Comparison of ENCODE assay signal across 8 cellular contexts in the genomic region with DNA sequence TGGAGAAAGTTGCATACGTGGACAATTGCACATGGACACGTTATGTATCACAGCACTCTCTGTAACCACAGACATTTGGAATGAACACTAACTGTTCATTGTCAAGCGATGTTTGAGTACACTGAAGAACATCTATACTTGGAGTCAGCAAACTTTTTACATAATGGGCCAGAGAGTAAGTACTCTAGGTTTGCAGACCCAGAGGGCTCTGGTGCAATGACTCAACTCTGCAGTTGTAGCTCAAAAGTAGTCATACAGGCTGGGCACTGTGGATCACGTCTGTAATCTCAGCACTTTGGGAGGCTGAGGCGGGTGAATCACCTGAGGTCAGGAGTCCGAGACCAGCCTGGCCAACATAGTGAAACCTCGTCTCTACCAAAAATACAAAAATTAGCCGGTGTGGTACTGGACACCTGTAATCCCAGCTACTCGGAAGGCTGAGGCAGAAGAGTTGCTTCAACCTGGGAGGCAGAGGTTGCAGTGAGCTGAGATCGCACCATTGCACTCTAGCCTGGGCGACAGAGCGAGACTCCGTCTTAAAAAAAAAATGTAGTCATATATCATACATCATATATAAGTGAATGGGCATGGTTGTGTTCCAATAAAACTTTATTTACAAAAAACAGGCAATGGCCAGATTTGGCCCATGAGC.
A peak's percentile ranks its signal among the peaks of the same experiment; 100 is the strongest.
DNase-seq lines count a peak whose midpoint lies in the region; ATAC-seq, FAIRE-seq and TF ChIP-seq lines count a peak whose summit lies in the region.
"Not testable (repeated sequence)": the region's sequence is repeated elsewhere in the genome, so short reads cannot be mapped to it uniquely, and the experiment has no call there.

No MANE protein-coding gene starts in this region.

- in situ Hi-C loops in brain microvascular endothelial cell (cut with HindIII; ENCODE audit: low pct_ligation_motif_present, low sequenced_read_pairs): not testable (repeated sequence)

- H3K9me3 ChIP-seq in MG63: not testable (repeated sequence)

- DNase-seq in AG09309 (ENCODE audit: low read depth) (peak; percentile 54), MG63 (peak; percentile 56), brain microvascular endothelial cell (peak; percentile 55), foreskin fibroblast (peak; percentile 80 to 81), skeletal muscle cell (ENCODE audit: low read depth) (peak; percentile 56)
- DNase-seq in GM12892 (ENCODE audit: insufficient read length): not testable (repeated sequence)

- TF ChIP-seq POLR2A in GM12892 (IDR thresholded peaks at IDR 0.05; ENCODE audit: low read depth, low read length): 0 out of 2 replicates have a peak, but pooled peaks have one; percentile 43

- ATAC-seq in HG03060 (IDR thresholded peaks at IDR 0.05; ENCODE audit: low read depth, unreplicated experiment): peak; percentile 36
- ATAC-seq in SK-N-SH treated with all-trans-retinoic acid at 6 μM for 48 hours: peak; percentile 88

- FAIRE-seq in GM12892 (lab: Jason Lieb, UNC): peak; percentile 54

- not testable (repeated sequence) for TF ChIP-seq CTCF in AG09309 (IDR thresholded peaks at IDR 0.05; ENCODE audit: control insufficient read depth, insufficient read depth, low read depth, low read length, missing control alignments); brain microvascular endothelial cell (IDR thresholded peaks at IDR 0.05; ENCODE audit: low read depth, low read length, missing control alignments); foreskin fibroblast (IDR thresholded peaks at IDR 0.05; ENCODE audit: low read depth, low read length)

- H3K4me3 ChIP-seq in AG09309 (ENCODE audit: control insufficient read depth, low read depth, low read length); MG63; brain microvascular endothelial cell (ENCODE audit: low read depth, low read length); foreskin fibroblast (ENCODE audit: low read depth in 1 of 2, low read length in 2 of 2); skeletal muscle cell (ENCODE audit: low read depth, low read length): not testable (repeated sequence)

- not testable (repeated sequence) for H3K27ac ChIP-seq in brain microvascular endothelial cell

- H3K36me3 ChIP-seq in MG63; brain microvascular endothelial cell (replicated peaks): not testable (repeated sequence)

- H3K27me3 ChIP-seq in MG63; brain microvascular endothelial cell (replicated peaks): not testable (repeated sequence)
